Comparison of ENCODE assay signal across 22 cellular contexts in the genomic region with DNA sequence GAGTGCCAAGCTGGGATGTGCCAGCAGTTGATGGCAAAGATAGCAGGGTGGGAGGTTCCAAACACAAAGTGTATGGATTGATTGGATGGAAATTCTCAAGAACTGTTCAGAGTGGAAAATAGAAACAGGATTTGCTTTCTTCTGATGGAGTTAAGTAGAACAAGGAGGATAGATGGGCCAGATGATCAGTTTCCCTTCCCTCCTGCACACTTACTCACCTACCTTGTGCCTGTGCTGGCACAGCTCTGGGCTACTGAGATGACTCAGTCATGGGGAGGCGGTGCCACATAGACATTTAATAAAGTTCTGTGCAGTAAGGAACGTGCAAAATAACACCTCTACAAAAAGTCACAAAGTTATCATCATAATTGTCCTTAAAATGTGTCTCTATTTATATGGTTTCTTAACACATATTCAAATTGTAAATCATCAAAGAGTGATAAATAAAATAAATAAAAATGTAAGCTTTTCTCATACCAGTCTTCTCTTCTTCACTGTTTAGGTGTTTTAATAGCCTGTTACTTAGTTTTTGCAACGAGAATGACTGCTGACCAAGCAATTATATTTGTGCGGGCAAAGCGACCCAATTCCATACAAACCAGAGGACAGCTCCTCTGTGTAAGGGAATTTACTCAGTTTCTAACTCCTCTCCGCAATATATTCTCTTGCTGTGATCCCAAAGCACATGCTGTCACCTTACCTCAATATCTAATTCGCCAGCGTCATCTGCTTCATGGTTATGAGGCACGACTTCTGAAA. TPM values are rescaled to one million over a fixed set of nuclear protein-coding genes. Genes with fewer than 3 reads are reported as not detected.
DNase-seq lines count a peak whose midpoint lies in the region; ATAC-seq, FAIRE-seq and TF ChIP-seq lines count a peak whose summit lies in the region.
"Had no signal": no experiment of that assay in that cellular context is flagged by ENCODE, and none has a peak within 500 bp of the region (broad histone marks: within the 10 kb centered on the region; RNA-seq: fewer than 3 reads in every experiment).

No MANE protein-coding gene starts in this region.

- ATAC-seq in activated T-helper 17 cell treated with anti-CD3 and anti-CD28 coated beads, Interleukin-2, amount 50 U/mL, for 72 hours (replicated peaks) = peak; percentile 92
- ATAC-seq in HG02798 (IDR thresholded peaks at IDR 0.05; ENCODE audit: poor library complexity, unreplicated experiment) = no peak
- no peak for ATAC-seq in gastroesophageal sphincter
- ATAC-seq: T-cell had no signal

- H3K36me3 ChIP-seq in keratinocyte (ENCODE audit: control insufficient read depth in 2 of 2, extremely low read depth in 1 of 2, insufficient read depth in 2 of 2, low read length in 2 of 2) = no peaks in the 10 kb centered on the region
- H3K36me3 ChIP-seq in gastroesophageal sphincter = peaks cover 0 to 45% of the 10 kb centered on the region in 2 donors
- H3K36me3 ChIP-seq: neural progenitor cell had no signal

- no peak for TF ChIP-seq EP300 in gastroesophageal sphincter (IDR thresholded peaks at IDR 0.05)

- H3K9me3 ChIP-seq in keratinocyte (ENCODE audit: control insufficient read depth, low read depth, low read length) = no peaks in the 10 kb centered on the region
- H3K9me3 ChIP-seq in gastroesophageal sphincter = no peaks in the 10 kb centered on the region
- H3K9me3 ChIP-seq: ascending aorta, esophagus squamous epithelium, right atrium auricular region had no signal

- no peaks in the 10 kb centered on the region for H3K36me3 Mint-ChIP-seq in activated T-helper 17 cell treated with anti-CD3 and anti-CD28 coated beads, Interleukin-2, amount 50 U/mL, for 72 hours (ENCODE audit: low read depth)

- H3K27me3 Mint-ChIP-seq in activated T-helper 17 cell treated with anti-CD3 and anti-CD28 coated beads, Interleukin-2, amount 50 U/mL, for 72 hours = no peaks in the 10 kb centered on the region
- H3K27me3 Mint-ChIP-seq: B cell; dendritic cell treated with granulocyte-macrophage colony-stimulating factor and Interleukin-4, amounts not matched to agents 40 ng/mL and 50 ng/mL, for 4 days; T-cell had no signal

- H3K9me1 ChIP-seq in keratinocyte (ENCODE audit: control insufficient read depth, extremely low read depth, insufficient read depth, low read length) = no peaks in the 10 kb centered on the region

- TF ChIP-seq POLR2A in gastroesophageal sphincter (IDR thresholded peaks at IDR 0.05) = no peak

- H3K4me1 Mint-ChIP-seq in activated T-helper 17 cell treated with anti-CD3 and anti-CD28 coated beads, Interleukin-2, amount 50 U/mL, for 72 hours = no peaks in the 10 kb centered on the region
- H3K4me1 Mint-ChIP-seq: B cell had no signal

- no peaks in the 10 kb centered on the region for H3K27me3 ChIP-seq in keratinocyte (ENCODE audit: control insufficient read depth, extremely low read depth, insufficient read depth, low read length)
- H3K27me3 ChIP-seq in gastroesophageal sphincter = no peaks in the 10 kb centered on the region
- H3K27me3 ChIP-seq: ascending aorta, esophagus squamous epithelium, neural progenitor cell, right atrium auricular region had no signal

- WGBS in gastroesophageal sphincter (ENCODE audit: low coverage in 1 of 2), 2 donors = 88 to 91% methylated on average over 8 to 9 of the region's 9 CpGs

- FAIRE-seq in keratinocyte (lab: Jason Lieb, UNC) = peak; percentile 98
- FAIRE-seq: H1 had no signal

- peaks cover 3% of the 10 kb centered on the region for H4K20me1 ChIP-seq in keratinocyte (ENCODE audit: control insufficient read depth, extremely low read depth, insufficient read depth, low read length)

- no peaks in the 10 kb centered on the region for H3K79me2 ChIP-seq in keratinocyte (ENCODE audit: control insufficient read depth, insufficient read depth, low read length)

- peaks cover 32% of the 10 kb centered on the region for H3K4me1 ChIP-seq in keratinocyte (ENCODE audit: control insufficient read depth, extremely low read depth, insufficient read depth, low read length)
- H3K4me1 ChIP-seq in gastroesophageal sphincter = no peaks in the 10 kb centered on the region
- H3K4me1 ChIP-seq: ascending aorta, right atrium auricular region had no signal

- TF ChIP-seq CTCF in keratinocyte (optimal IDR thresholded peaks at IDR 0.05 in 1 of 3, IDR thresholded peaks at IDR 0.05 in 1 of 3, conservative IDR thresholded peaks at IDR 0.05 in 1 of 3; ENCODE audit: extremely low read depth in 1 of 3, insufficient read depth in 2 of 3, low read length in 3 of 3) (no peak), gastroesophageal sphincter (IDR thresholded peaks at IDR 0.05) (no peak)

- H3K9ac ChIP-seq in keratinocyte (ENCODE audit: control insufficient read depth, extremely low read depth, insufficient read depth, low read length) = peak overlapping the region; percentile 5
- H3K9ac ChIP-seq: neural progenitor cell had no signal

- dilution Hi-C loops in keratinocyte (cut with MboI; ENCODE audit: extremely low pct_ligation_motif_present, low sequenced_read_pairs) = no loop called here

- no peaks in the 10 kb centered on the region for H3K9me3 Mint-ChIP-seq in activated T-helper 17 cell treated with anti-CD3 and anti-CD28 coated beads, Interleukin-2, amount 50 U/mL, for 72 hours
- H3K9me3 Mint-ChIP-seq: dendritic cell treated with granulocyte-macrophage colony-stimulating factor and Interleukin-4, amounts not matched to agents 40 ng/mL and 50 ng/mL, for 4 days; neural progenitor cell; T-cell had no signal

- H3K4me2 ChIP-seq in keratinocyte (ENCODE audit: control insufficient read depth, extremely low read depth, insufficient read depth, low read depth, low read length) = peak overlapping the region; percentile 64
- H3K4me2 ChIP-seq: neural progenitor cell had no signal

- in situ Hi-C loops in KBM-7 (cut with MboI; ENCODE audit: low pct_unique_long_range_greater_than_20kb, low sequenced_read_pairs) = no loop called here

- peak overlapping the region; percentile 18 for H3K4me3 Mint-ChIP-seq in activated T-helper 17 cell treated with anti-CD3 and anti-CD28 coated beads, Interleukin-2, amount 50 U/mL, for 72 hours
- H3K4me3 Mint-ChIP-seq: B cell; dendritic cell treated with granulocyte-macrophage colony-stimulating factor and Interleukin-4, amounts not matched to agents 40 ng/mL and 50 ng/mL, for 4 days; neural progenitor cell; T-cell had no signal

- DNase-seq in Daoy (ENCODE audit: low read depth) (peak; percentile 61), HT1080 (ENCODE audit: low read depth) (peak; percentile 57), keratinocyte (ENCODE audit: low read depth, low spot score) (peak; percentile 54), kidney glomerular epithelial cell (lab: John Stamatoyannopoulos, UW) (no peak), KBM-7 (no peak)
- DNase-seq: activated gamma-delta T cell treated with Interleukin-2 at 50 U/mL for 16 hours, esophagus squamous epithelium, GF-D8, MV-4-11, NCI-H2081, NCI-H526, T-cell, WERI-Rb-1 had no signal

- H3K4me3 ChIP-seq in keratinocyte (ENCODE audit: control insufficient read depth in 2 of 3, extremely low read depth in 1 of 3, insufficient read depth in 2 of 3, low read depth in 1 of 3, low read length in 3 of 3) (peak overlapping the region in 1 of 3 experiments; percentile 1), gastroesophageal sphincter (no peak overlapping the region)
- H3K4me3 ChIP-seq: ascending aorta, esophagus squamous epithelium, neural progenitor cell, right atrium auricular region had no signal

- H2AFZ ChIP-seq in keratinocyte (ENCODE audit: control insufficient read depth, low read length) = no peak overlapping the region
- H2AFZ ChIP-seq: neural progenitor cell had no signal

- peak overlapping the region; percentile 71 for H3K27ac ChIP-seq in keratinocyte (ENCODE audit: control insufficient read depth, insufficient read depth, low read length)
- no peak overlapping the region for H3K27ac ChIP-seq in gastroesophageal sphincter
- H3K27ac ChIP-seq: ascending aorta, neural progenitor cell, right atrium auricular region, WERI-Rb-1 had no signal

- H3K27ac Mint-ChIP-seq in activated T-helper 17 cell treated with anti-CD3 and anti-CD28 coated beads, Interleukin-2, amount 50 U/mL, for 72 hours = no peak overlapping the region
- H3K27ac Mint-ChIP-seq: B cell; dendritic cell treated with granulocyte-macrophage colony-stimulating factor and Interleukin-4, amounts not matched to agents 40 ng/mL and 50 ng/mL, for 4 days; neural progenitor cell; T-cell had no signal

RNA-seq across cellular contexts. Expression of a gene that starts 12.7 kb away (rescaled TPM):
- 8.6 and 10.6 TPM in 2 replicates for total RNA-seq in Daoy (2014; rRNA removed; shearing (Covaris generic))
- 3.7 and 4.1 TPM in 2 replicates for total RNA-seq in HT1080 (2014; rRNA removed; shearing (Covaris generic))
- 4.2 and 5.1 TPM in 2 replicates for polyA plus RNA-seq in HT1080 (2015; cell fraction: cytosol; rRNA removed)
- polyA plus RNA-seq in HT1080 (2015; cell fraction: nucleus; rRNA removed) = 17.0 and 17.2 TPM in 2 replicates
- total RNA-seq in activated T-helper 17 cell treated with anti-CD3 and anti-CD28 coated beads, Interleukin-2, amount 50 U/mL, for 72 hours = 1 to 10 TPM; 5.8 to 6.2 TPM
- polyA plus RNA-seq in keratinocyte = 4.4 to 8.2 TPM (median 7.5 TPM) in 3 replicates
- polyA plus RNA-seq in keratinocyte (2011; ENCODE audit: low read depth) = 3.0 TPM
- polyA plus RNA-seq in keratinocyte (2011; cell fraction: cytosol; rRNA removed) = 2.1 and 3.2 TPM in 2 replicates
- polyA plus RNA-seq in keratinocyte (2011; cell fraction: nucleus; rRNA removed) = 23.1 and 25.3 TPM in 2 replicates
- polyA plus RNA-seq in keratinocyte (2012; ENCODE audit: low replicate concordance) = 2.8 and 3.3 TPM in 2 replicates
- polyA minus RNA-seq in keratinocyte = 2.9 to 12.6 TPM (median 7.7 TPM) in 3 replicates
- 4.4 TPM for polyA minus RNA-seq in keratinocyte (2011; cell fraction: cytosol; rRNA and poly(A)+ RNA removed)
- polyA minus RNA-seq in keratinocyte (2011; cell fraction: nucleus; rRNA and poly(A)+ RNA removed) = 13.3 and 21.6 TPM in 2 replicates
- 10 to 100 TPM; 10.6 to 33.6 (median 21.6) TPM for total RNA-seq in gastroesophageal sphincter

Comparison
In these comparisons a context has a peak if more than half of its experiments do, and no peak if none do; other contexts are left out.
1. DNase-seq: peak in Daoy (single experiment), HT1080 (single experiment) and keratinocyte (single experiment); none in kidney glomerular epithelial cell (single experiment) and KBM-7 (single experiment).